ENCODE assay signal across 8 cellular contexts in genomic region chr2:6865346-6866238, GRCh38. TPM values are rescaled to one million over a fixed set of nuclear protein-coding genes. Genes with fewer than 3 reads are reported as not detected.
DNase-seq lines count a peak whose midpoint lies in the region; ATAC-seq and TF ChIP-seq lines count a peak whose summit lies in the region.

Gene CMPK2 (minus strand): TSS chr2:6865907. CDS start chr2:6865696, 211 bp downstream.

- H3K79me2 ChIP-seq in OCI-LY1 (ENCODE audit: insufficient read depth, low read length) (no peaks in the 10 kb centered on the region), fibroblast of lung (ENCODE audit: control insufficient read depth, insufficient read depth, low read length) (no peaks in the 10 kb centered on the region)

- peaks cover 7% of the 10 kb centered on the region for H3K4me1 ChIP-seq in CD4-positive, CD25-positive, alpha-beta regulatory T cell (ENCODE audit: control insufficient read depth, insufficient read depth, low read length, poor library complexity, severe bottlenecking)
- peaks cover 6% of the 10 kb centered on the region for H3K4me1 ChIP-seq in OCI-LY1 (ENCODE audit: insufficient read depth, low read length, severe bottlenecking)
- H3K4me1 ChIP-seq in fibroblast of lung (ENCODE audit: control insufficient read depth, extremely low read depth, insufficient read depth, low read length) = no peaks in the 10 kb centered on the region

- peaks cover 6 to 41% (median 23%) of the 10 kb centered on the region in 4 donors for H3K4me1 Mint-ChIP-seq in CD4-positive, CD25-positive, alpha-beta regulatory T cell
- peaks cover 29% of the 10 kb centered on the region for H3K4me1 Mint-ChIP-seq in activated T-cell treated with anti-CD3 and anti-CD28 coated beads, Interleukin-2, amount 50 U/mL, for 4 hours (ENCODE audit: low read depth)
- H3K4me1 Mint-ChIP-seq in nephron progenitor cell = peaks cover 13% of the 10 kb centered on the region

- H4K20me1 ChIP-seq in OCI-LY1 (ENCODE audit: insufficient read depth, low read length) (no peaks in the 10 kb centered on the region), fibroblast of lung (ENCODE audit: control insufficient read depth, extremely low read depth, insufficient read depth, low read length) (no peaks in the 10 kb centered on the region)

- H3K27ac Mint-ChIP-seq in CD4-positive, CD25-positive, alpha-beta regulatory T cell = peak within 1 kb of the TSS; percentile 92 to 98 (median 94)
- no peak within 1 kb of the TSS for H3K27ac Mint-ChIP-seq in nephron progenitor cell

- H3F3A ChIP-seq in OCI-LY1 (ENCODE audit: insufficient read depth, low read length) = no peaks in the 10 kb centered on the region

- H2AFZ ChIP-seq in OCI-LY1 (ENCODE audit: low read length) = no peak within 1 kb of the TSS
- H2AFZ ChIP-seq in fibroblast of lung (ENCODE audit: low read length) = peak within 1 kb of the TSS; percentile 84

- peak within 1 kb of the TSS; percentile 80 for H3K4me3 ChIP-seq in CD4-positive, CD25-positive, alpha-beta regulatory T cell (ENCODE audit: low read depth, low read length)
- H3K4me3 ChIP-seq in OCI-LY1 (ENCODE audit: low read depth, low read length, poor library complexity, severe bottlenecking) (peak within 1 kb of the TSS; percentile 55), fibroblast of lung (replicated peaks in 1 of 4; ENCODE audit: control extremely low read depth in 1 of 4, insufficient read depth in 1 of 4, low read depth in 3 of 4, low read length in 4 of 4) (peak within 1 kb of the TSS; percentile 43 to 62 (median 51))

- peaks cover 3% of the 10 kb centered on the region for H3K36me3 ChIP-seq in CD4-positive, CD25-positive, alpha-beta regulatory T cell (ENCODE audit: control insufficient read depth, insufficient read depth, low read length)
- H3K36me3 ChIP-seq in OCI-LY1 (ENCODE audit: insufficient read depth, low read length) (no peaks in the 10 kb centered on the region), fibroblast of lung (ENCODE audit: control insufficient read depth, insufficient read depth, low read length) (no peaks in the 10 kb centered on the region)

- DNase-seq in CD4-positive, CD25-positive, alpha-beta regulatory T cell = peak; percentile 60 to 87 (median 74)
- peak; percentile 71 for DNase-seq in activated T-cell treated with anti-CD3 and anti-CD28 coated beads, Interleukin-2, amount 50 U/mL, for 4 hours
- DNase-seq in fibroblast of lung (ENCODE audit: low read depth in 2 of 2) (peak; percentile 33 to 46), nephron progenitor cell (peak; percentile 72), stromal cell of bone marrow (ENCODE audit: low read depth) (peak; percentile 13)

- peaks cover 21% of the 10 kb centered on the region for H3K27me3 Mint-ChIP-seq in CD4-positive, CD25-positive, alpha-beta regulatory T cell
- no peaks in the 10 kb centered on the region for H3K27me3 Mint-ChIP-seq in activated T-cell treated with anti-CD3 and anti-CD28 coated beads, Interleukin-2, amount 50 U/mL, for 4 hours (ENCODE audit: low read depth)
- H3K27me3 Mint-ChIP-seq in nephron progenitor cell (ENCODE audit: low read depth, poor library complexity) = peaks cover 67% of the 10 kb centered on the region

- no peaks in the 10 kb centered on the region for H3K27me3 ChIP-seq in CD4-positive, CD25-positive, alpha-beta regulatory T cell (ENCODE audit: control insufficient read depth, insufficient read depth, low read length)
- H3K27me3 ChIP-seq in OCI-LY1 (ENCODE audit: insufficient read depth, low read length) = no peaks in the 10 kb centered on the region; the same call in 1 of the 2 replicates
- peaks cover 2% of the 10 kb centered on the region for H3K27me3 ChIP-seq in fibroblast of lung (ENCODE audit: control insufficient read depth, insufficient read depth, low read length)

- no peak for TF ChIP-seq CTCF in OCI-LY1 (IDR thresholded peaks at IDR 0.05; ENCODE audit: low read length)
- no peak for TF ChIP-seq CTCF in fibroblast of lung (conservative IDR thresholded peaks at IDR 0.05 in 1 of 2, IDR thresholded peaks at IDR 0.05 in 1 of 2; ENCODE audit: low read depth in 1 of 2, low read length in 2 of 2)
- TF ChIP-seq CTCF in nephron progenitor cell (IDR thresholded peaks at IDR 0.05) = no peak

- H3K27ac ChIP-seq in CD4-positive, CD25-positive, alpha-beta regulatory T cell (ENCODE audit: insufficient read depth, low read length, poor library complexity, severe bottlenecking) = peak within 1 kb of the TSS; percentile 29
- H3K27ac ChIP-seq in OCI-LY1 (ENCODE audit: low read depth, low read length, poor library complexity, severe bottlenecking) = no peak within 1 kb of the TSS
- H3K27ac ChIP-seq in fibroblast of lung (ENCODE audit: insufficient read depth, low read length) = no peak within 1 kb of the TSS

- peaks cover 22% of the 10 kb centered on the region for H3K36me3 Mint-ChIP-seq in CD4-positive, CD25-positive, alpha-beta regulatory T cell
- H3K36me3 Mint-ChIP-seq in activated T-cell treated with anti-CD3 and anti-CD28 coated beads, Interleukin-2, amount 50 U/mL, for 4 hours (ENCODE audit: insufficient read depth) = peaks cover 24% of the 10 kb centered on the region
- H3K36me3 Mint-ChIP-seq in nephron progenitor cell (ENCODE audit: low read depth) = peaks cover 1% of the 10 kb centered on the region

- H3K9me2 ChIP-seq in OCI-LY1 (ENCODE audit: low read depth, low read length) = no peaks in the 10 kb centered on the region

- peaks cover 0 to under 1% of the 10 kb centered on the region in 2 experiments for H3K9me3 ChIP-seq in CD4-positive, CD25-positive, alpha-beta regulatory T cell (ENCODE audit: control insufficient read depth in 2 of 2, low read length in 2 of 2)
- no peaks in the 10 kb centered on the region for H3K9me3 ChIP-seq in OCI-LY1 (ENCODE audit: low read length)
- H3K9me3 ChIP-seq in fibroblast of lung (ENCODE audit: control insufficient read depth, insufficient read depth, low read depth, low read length) = no peaks in the 10 kb centered on the region

- H3K4me3 Mint-ChIP-seq in CD4-positive, CD25-positive, alpha-beta regulatory T cell = peak within 1 kb of the TSS; percentile 92 to 98 (median 96)
- H3K4me3 Mint-ChIP-seq in activated T-cell treated with anti-CD3 and anti-CD28 coated beads, Interleukin-2, amount 50 U/mL, for 4 hours = peak within 1 kb of the TSS; percentile 97
- peak within 1 kb of the TSS; percentile 90 for H3K4me3 Mint-ChIP-seq in nephron progenitor cell

- H3K9ac ChIP-seq in OCI-LY1 (ENCODE audit: low read length) = no peak within 1 kb of the TSS
- H3K9ac ChIP-seq in fibroblast of lung (ENCODE audit: insufficient read depth, low read length) = peak within 1 kb of the TSS; percentile 57

- H3K9me3 Mint-ChIP-seq in CD4-positive, CD25-positive, alpha-beta regulatory T cell = peaks cover 0 to 4% (median 2%) of the 10 kb centered on the region in 7 donors
- peaks cover 9% of the 10 kb centered on the region for H3K9me3 Mint-ChIP-seq in activated T-cell treated with anti-CD3 and anti-CD28 coated beads, Interleukin-2, amount 50 U/mL, for 4 hours
- peaks cover 8% of the 10 kb centered on the region for H3K9me3 Mint-ChIP-seq in nephron progenitor cell

- peak within 1 kb of the TSS; percentile 63 for H3K4me2 ChIP-seq in OCI-LY1 (ENCODE audit: low read length)
- H3K4me2 ChIP-seq in fibroblast of lung (ENCODE audit: extremely low read depth, insufficient read depth, low read length) = peak within 1 kb of the TSS; percentile 87

- ATAC-seq in CD4-positive, CD25-positive, alpha-beta regulatory T cell (ENCODE audit: low read depth in 2 of 2) = peak; percentile 73 to 77
- peak; percentile 77 for ATAC-seq in GM19025 (IDR thresholded peaks at IDR 0.05; ENCODE audit: low read depth, unreplicated experiment)
- ATAC-seq in HG03196 (IDR thresholded peaks at IDR 0.05; ENCODE audit: unreplicated experiment) = peak; percentile 81
- ATAC-seq in activated T-cell treated with anti-CD3 and anti-CD28 coated beads, Interleukin-2, amount 50 U/mL, for 4 hours = peak; percentile 80 to 81

RNA-seq across cellular contexts. Expression of gene CMPK2, which starts in this region (rescaled TPM):
- total RNA-seq in CD4-positive, CD25-positive, alpha-beta regulatory T cell = 7.4 TPM
- 1 to 10 TPM; 1.7 to 6.7 (median 3.5) TPM for polyA plus RNA-seq in CD4-positive, CD25-positive, alpha-beta regulatory T cell
- total RNA-seq in activated T-cell treated with anti-CD3 and anti-CD28 coated beads, Interleukin-2, amount 50 U/mL, for 4 hours = 1 to 10 TPM; 2.5 to 4.2 (median 3.2) TPM
- 0.26 and 0.33 TPM in 2 replicates for total RNA-seq in fibroblast of lung
- 0.20 and 0.52 TPM in 2 replicates for polyA plus RNA-seq in fibroblast of lung
- polyA plus RNA-seq in fibroblast of lung (2012) = 0.12 and 0.61 TPM in 2 replicates
- polyA minus RNA-seq in fibroblast of lung (ENCODE audit: low replicate concordance) = 0.67 and 3.7 TPM in 2 replicates

Comparison
In these comparisons a context has a peak if more than half of its experiments do, and no peak if none do; other contexts are left out.
1. DNase-seq: peak in every context shown above with its lines; median percentile 74 in CD4-positive, CD25-positive, alpha-beta regulatory T cell; 72 in nephron progenitor cell; 71 in activated T-cell treated with anti-CD3 and anti-CD28 coated beads, Interleukin-2, amount 50 U/mL, for 4 hours; 40 in fibroblast of lung; 13 in stromal cell of bone marrow.